18 cellular contexts compared by ENCODE assay signal in the genomic region with DNA sequence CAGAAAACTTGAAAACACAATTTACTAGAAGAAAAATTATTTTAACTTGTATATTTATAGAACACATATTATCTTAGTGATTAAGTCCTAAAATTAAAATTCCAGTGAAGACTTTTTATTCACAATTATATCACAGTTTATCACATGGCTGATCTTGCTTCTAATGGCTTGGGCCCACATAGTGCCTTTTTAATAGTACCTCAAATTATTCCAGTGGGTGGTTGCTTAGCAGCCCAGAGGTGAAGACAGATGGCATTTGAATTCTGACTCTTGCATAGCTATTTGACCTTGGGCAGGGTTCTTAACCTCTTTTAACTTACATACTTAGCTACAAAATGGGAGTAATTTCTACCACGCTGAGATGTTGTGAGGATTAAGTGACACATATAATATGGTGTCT.
DNase-seq lines count a peak whose midpoint lies in the region; ATAC-seq lines count a peak whose summit lies in the region.
"Had no signal": no experiment of that assay in that cellular context is flagged by ENCODE, and none has a peak within 500 bp of the region (broad histone marks: within the 10 kb centered on the region; RNA-seq: fewer than 3 reads in every experiment).

No MANE protein-coding gene starts in this region.

- peak overlapping the region; percentile 39 for H3K27ac ChIP-seq in caudate nucleus (ENCODE audit: low read depth, low read length)
- H3K27ac ChIP-seq: 22Rv1; A549; BLaER1 treated with 17β-estradiol and CSF1 and Interleukin-3, amounts not matched to agents 10 nM and 100 nM; C4-2B had no signal

- no peak for ATAC-seq in HG03097 (IDR thresholded peaks at IDR 0.05; ENCODE audit: low FRiP score, unreplicated experiment)
- no peak for ATAC-seq in stimulated activated naive CD8-positive, alpha-beta T cell treated with anti-CD3 and anti-CD28 coated beads, Interleukin-15, Interleukin-2, amounts not matched to agents 100 U/mL and 50 U/mL, for 24 hours
- ATAC-seq: A549; CD8-positive, alpha-beta T cell had no signal

- DNase-seq in DMS 273 (lab: John Stamatoyannopoulos, UW; ENCODE audit: unreplicated experiment): peak; percentile 61
- DNase-seq in NCI-H2171 (lab: John Stamatoyannopoulos, UW): peak; percentile 2
- peak in 8 of 61 donors; percentile 2 to 61 (median 12) for DNase-seq in caudate nucleus (lab: John Stamatoyannopoulos, UW)
- DNase-seq in putamen (ENCODE audit: low spot score): peak; percentile 65
- DNase-seq in NCI-H1436 treated with DMSO at 0.1 percent for 48 hours (lab: John Stamatoyannopoulos, UW): no peak
- no peak for DNase-seq in T-helper 9 cell
- DNase-seq in stimulated activated naive CD8-positive, alpha-beta T cell treated with anti-CD3 and anti-CD28 coated beads, Interleukin-15, Interleukin-2, amounts not matched to agents 100 U/mL and 50 U/mL, for 24 hours: no peak
- DNase-seq: AML-193; Calu3; CD4-positive, alpha-beta T cell; CD8-positive, alpha-beta T cell; DMS79 treated with DMSO at 0.1 percent for 48 hours; GF-D8 had no signal

Comparison
In these comparisons a context has a peak if more than half of its experiments do, and no peak if none do; other contexts are left out.
1. DNase-seq: peak in DMS 273 (single experiment), NCI-H2171 (single experiment) and putamen (single experiment); none in NCI-H1436 treated with DMSO at 0.1 percent for 48 hours (single experiment), T-helper 9 cell (single experiment) and stimulated activated naive CD8-positive, alpha-beta T cell treated with anti-CD3 and anti-CD28 coated beads, Interleukin-15, Interleukin-2, amounts not matched to agents 100 U/mL and 50 U/mL, for 24 hours (single experiment).